In the genomic region with DNA sequence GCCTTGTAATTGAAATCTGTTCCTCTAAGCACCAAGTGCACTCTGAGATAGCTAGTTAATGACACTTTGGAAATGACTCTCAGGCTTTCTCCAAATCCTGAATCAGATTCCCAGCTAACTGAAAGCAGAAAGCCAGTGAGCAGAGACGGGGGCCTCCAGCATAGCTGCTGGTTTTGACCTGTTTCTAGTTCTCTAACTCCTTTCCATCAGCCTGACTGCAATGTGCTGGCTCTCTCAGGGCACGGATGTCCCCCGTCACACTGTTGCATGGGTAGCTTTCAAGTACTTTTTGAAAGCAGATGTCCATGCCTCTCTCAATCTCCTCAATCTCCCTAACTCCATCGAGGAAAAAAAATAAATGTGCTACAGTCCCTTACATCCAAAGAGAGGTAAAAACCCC, we compare ENCODE assay signal across 1 cellular context.
TF ChIP-seq lines count a peak whose summit lies in the region.

No MANE protein-coding gene starts in this region.

TF ChIP-seq in WTC11, 78 proteins besides CTCF, POLR2A, EP300 and RAD21 (continued from another document):
- TF ChIP-seq ELF4 (CRISPR knock-in tag; IDR thresholded peaks at IDR 0.05; ENCODE audit: low read depth) (no peak), AR (CRISPR knock-in tag; IDR thresholded peaks at IDR 0.05) (no peak), GRHL2 (CRISPR knock-in tag; IDR thresholded peaks at IDR 0.05; ENCODE audit: insufficient replicate concordance, severe bottlenecking) (no peak), ERG (CRISPR knock-in tag; IDR thresholded peaks at IDR 0.05) (no peak), IRF2 (CRISPR knock-in tag; IDR thresholded peaks at IDR 0.05; ENCODE audit: borderline replicate concordance, low read depth) (no peak), SOX15 (CRISPR knock-in tag; IDR thresholded peaks at IDR 0.05) (no peak), GTF2I (CRISPR knock-in tag; conservative IDR thresholded peaks at IDR 0.05) (no peak), TEAD4 (CRISPR knock-in tag; IDR thresholded peaks at IDR 0.05) (no peak), NR2C2 (CRISPR knock-in tag; IDR thresholded peaks at IDR 0.05) (no peak), ZNF232 (CRISPR knock-in tag; IDR thresholded peaks at IDR 0.05) (no peak)
- TF ChIP-seq, protein P1, sequence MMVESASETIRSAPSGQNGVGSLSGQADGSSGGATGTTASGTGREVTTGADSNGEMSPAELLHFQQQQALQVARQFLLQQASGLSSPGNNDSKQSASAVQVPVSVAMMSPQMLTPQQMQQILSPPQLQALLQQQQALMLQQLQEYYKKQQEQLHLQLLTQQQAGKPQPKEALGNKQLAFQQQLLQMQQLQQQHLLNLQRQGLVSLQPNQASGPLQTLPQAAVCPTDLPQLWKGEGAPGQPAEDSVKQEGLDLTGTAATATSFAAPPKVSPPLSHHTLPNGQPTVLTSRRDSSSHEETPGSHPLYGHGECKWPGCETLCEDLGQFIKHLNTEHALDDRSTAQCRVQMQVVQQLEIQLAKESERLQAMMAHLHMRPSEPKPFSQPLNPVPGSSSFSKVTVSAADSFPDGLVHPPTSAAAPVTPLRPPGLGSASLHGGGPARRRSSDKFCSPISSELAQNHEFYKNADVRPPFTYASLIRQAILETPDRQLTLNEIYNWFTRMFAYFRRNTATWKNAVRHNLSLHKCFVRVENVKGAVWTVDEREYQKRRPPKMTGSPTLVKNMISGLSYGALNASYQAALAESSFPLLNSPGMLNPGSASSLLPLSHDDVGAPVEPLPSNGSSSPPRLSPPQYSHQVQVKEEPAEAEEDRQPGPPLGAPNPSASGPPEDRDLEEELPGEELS (CRISPR knock-in tag; IDR thresholded peaks at IDR 0.05): no peak
- TF ChIP-seq, protein P2, sequence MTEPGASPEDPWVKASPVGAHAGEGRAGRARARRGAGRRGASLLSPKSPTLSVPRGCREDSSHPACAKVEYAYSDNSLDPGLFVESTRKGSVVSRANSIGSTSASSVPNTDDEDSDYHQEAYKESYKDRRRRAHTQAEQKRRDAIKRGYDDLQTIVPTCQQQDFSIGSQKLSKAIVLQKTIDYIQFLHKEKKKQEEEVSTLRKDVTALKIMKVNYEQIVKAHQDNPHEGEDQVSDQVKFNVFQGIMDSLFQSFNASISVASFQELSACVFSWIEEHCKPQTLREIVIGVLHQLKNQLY (CRISPR knock-in tag; IDR thresholded peaks at IDR 0.05): no peak
- TF ChIP-seq, protein P3, sequence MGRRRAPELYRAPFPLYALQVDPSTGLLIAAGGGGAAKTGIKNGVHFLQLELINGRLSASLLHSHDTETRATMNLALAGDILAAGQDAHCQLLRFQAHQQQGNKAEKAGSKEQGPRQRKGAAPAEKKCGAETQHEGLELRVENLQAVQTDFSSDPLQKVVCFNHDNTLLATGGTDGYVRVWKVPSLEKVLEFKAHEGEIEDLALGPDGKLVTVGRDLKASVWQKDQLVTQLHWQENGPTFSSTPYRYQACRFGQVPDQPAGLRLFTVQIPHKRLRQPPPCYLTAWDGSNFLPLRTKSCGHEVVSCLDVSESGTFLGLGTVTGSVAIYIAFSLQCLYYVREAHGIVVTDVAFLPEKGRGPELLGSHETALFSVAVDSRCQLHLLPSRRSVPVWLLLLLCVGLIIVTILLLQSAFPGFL (CRISPR knock-in tag; IDR thresholded peaks at IDR 0.05; ENCODE audit: borderline replicate concordance): no peak
